8 cellular contexts compared by ENCODE assay signal in genomic region chr6:33702345-33702977, GRCh38. TPM values are rescaled to one million over a fixed set of nuclear protein-coding genes. Genes with fewer than 3 reads are reported as not detected.
DNase-seq lines count a peak whose midpoint lies in the region; ATAC-seq and TF ChIP-seq lines count a peak whose summit lies in the region.

No MANE protein-coding gene starts in this region.

- peaks cover 7 to 12% of the 10 kb centered on the region in 2 donors for H3K4me1 Mint-ChIP-seq in effector memory CD8-positive, alpha-beta T cell (ENCODE audit: low read depth in 2 of 2)

- H3K27me3 Mint-ChIP-seq in effector memory CD8-positive, alpha-beta T cell: no peaks in the 10 kb centered on the region

- peaks cover 0 to 5% (median 0%) of the 10 kb centered on the region in 4 donors for H3K4me1 ChIP-seq in Peyer's patch
- H3K4me1 ChIP-seq in mucosa of descending colon (ENCODE audit: low read depth): no peaks in the 10 kb centered on the region

- in situ Hi-C loops in GM13976 (cut with MboI; ENCODE audit: low sequenced_read_pairs, unreplicated experiment): loop anchor here (5.0 kb wide), 1 partner anchor 115 kb away; no protein-coding TSS in a partner anchor

- H3K36me3 ChIP-seq in Peyer's patch (peaks cover 0 to 15% (median 0%) of the 10 kb centered on the region in 3 donors), mucosa of descending colon (ENCODE audit: low read depth) (no peaks in the 10 kb centered on the region)

- H3K9me3 Mint-ChIP-seq in effector memory CD8-positive, alpha-beta T cell: no peaks in the 10 kb centered on the region

- H3K36me3 Mint-ChIP-seq in effector memory CD8-positive, alpha-beta T cell (ENCODE audit: insufficient read depth): peaks cover 7% of the 10 kb centered on the region

- TF ChIP-seq POLR2A in Peyer's patch (IDR thresholded peaks at IDR 0.05): no peak

- H3K4me3 Mint-ChIP-seq in effector memory CD8-positive, alpha-beta T cell: no peak overlapping the region

- peak overlapping the region in 1 of 2 donors; percentile 16 for H3K27ac Mint-ChIP-seq in effector memory CD8-positive, alpha-beta T cell

- peak; percentile 69 for ATAC-seq in effector memory CD8-positive, alpha-beta T cell (replicated peaks)
- ATAC-seq in mucosa of descending colon (peak; percentile 67), GM19351 (IDR thresholded peaks at IDR 0.05; ENCODE audit: unreplicated experiment) (no peak), GM18511 (IDR thresholded peaks at IDR 0.05; ENCODE audit: unreplicated experiment) (no peak)

- peak; percentile 26 for DNase-seq in CD1c-positive myeloid dendritic cell (ENCODE audit: extremely low spot score)
- peak; percentile 59 for DNase-seq in GM13976 (ENCODE audit: low spot score)
- peak in 2 of 3 donors; percentile 39 to 73 for DNase-seq in Peyer's patch
- peak in 1 of 3 experiments; percentile 12 for DNase-seq in effector memory CD8-positive, alpha-beta T cell
- no peak for DNase-seq in mucosa of descending colon
- no peak for DNase-seq in NK-92 treated with Interleukin-12 subunit alpha and Interleukin-12 subunit beta, amount 100 ng/mL, for 24 hours (lab: John Stamatoyannopoulos, UW)

- no peak for TF ChIP-seq CTCF in GM13976 (IDR thresholded peaks at IDR 0.05; ENCODE audit: borderline replicate concordance, control extremely low read depth, extremely low read depth, insufficient read depth, missing control alignments)
- TF ChIP-seq CTCF in Peyer's patch (IDR thresholded peaks at IDR 0.05): peak in 4 of 6 experiments; percentile 42 to 71 (median 64)
- TF ChIP-seq CTCF in mucosa of descending colon (IDR thresholded peaks at IDR 0.05): no peak

- intact Hi-C loops in mucosa of descending colon (cut with DNase I, micrococcal nuclease): loop anchor here in 1 of 2 donors (10.0 kb wide), 1 partner anchor 118 kb away; the partner anchor contains the start of gene BAK1

- H3K27me3 ChIP-seq in Peyer's patch: no peaks in the 10 kb centered on the region

- no peak overlapping the region for H3K4me3 ChIP-seq in Peyer's patch
- no peak overlapping the region for H3K4me3 ChIP-seq in mucosa of descending colon

- no peaks in the 10 kb centered on the region for H3K9me3 ChIP-seq in Peyer's patch
- no peaks in the 10 kb centered on the region for H3K9me3 ChIP-seq in mucosa of descending colon

- H3K27ac ChIP-seq in Peyer's patch: no peak overlapping the region

RNA-seq across cellular contexts. Expression of gene UQCC2, which starts 9.0 kb away (rescaled TPM):
- 10 to 100 TPM in 1 of 4 donors, 1 to 10 TPM in 3; 4.6 to 19.6 (median 6.9) TPM for total RNA-seq in Peyer's patch
- total RNA-seq in mucosa of descending colon: 10 to 100 TPM; 41.8 to 48.6 (median 45.7) TPM

RNA-seq across cellular contexts. Expression of gene IP6K3, which starts 44.2 kb away (rescaled TPM):
- 1 to 10 TPM in 3 of 4 donors, under 1 TPM in 1; 0.88 to 5.8 (median 1.6) TPM for total RNA-seq in Peyer's patch
- 1 to 10 TPM in 1 of 3 donors, under 1 TPM in 2; 0.67 to 6.8 (median 0.96) TPM for total RNA-seq in mucosa of descending colon

Comparison
In these comparisons a context has a peak if more than half of its experiments do, and no peak if none do; other contexts are left out.
1. DNase-seq: peak in CD1c-positive myeloid dendritic cell (single experiment), GM13976 (single experiment) and Peyer's patch (2 of 3); none in mucosa of descending colon (0 of 3) and NK-92 treated with Interleukin-12 subunit alpha and Interleukin-12 subunit beta, amount 100 ng/mL, for 24 hours (single experiment).
2. CTCF ChIP-seq: peak in Peyer's patch (4 of 6); none in GM13976 (single experiment) and mucosa of descending colon (single experiment).
3. ATAC-seq: peak in effector memory CD8-positive, alpha-beta T cell (single experiment) and mucosa of descending colon (single experiment); none in GM19351 (single experiment) and GM18511 (single experiment).